Comparison of ENCODE assay signal across 1 cellular context in the genomic region with DNA sequence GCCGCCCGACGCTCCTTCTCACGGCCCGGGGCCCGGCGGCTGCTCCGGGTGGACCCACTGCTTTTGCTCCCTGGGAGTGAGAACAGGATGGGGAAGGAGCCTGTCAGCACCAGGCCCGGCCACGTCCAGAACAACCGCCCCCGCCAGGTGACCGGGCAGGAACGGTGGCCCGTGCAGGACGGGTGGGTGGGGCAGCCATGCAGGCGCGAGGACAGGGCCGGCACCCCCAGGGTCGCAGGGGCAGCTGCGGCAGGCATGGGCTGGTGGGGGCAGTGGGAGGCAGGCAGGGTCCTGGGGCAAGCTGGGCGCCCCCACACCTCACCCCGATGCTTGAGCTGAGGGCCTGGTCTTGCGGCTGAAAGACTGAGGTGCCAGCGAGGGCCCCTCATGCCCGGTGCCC.
TF ChIP-seq lines count a peak whose summit lies in the region.

No MANE protein-coding gene starts in this region.

TF ChIP-seq in K562, 482 proteins besides CTCF, POLR2A, EP300 and RAD21:
- TF ChIP-seq ZNF174 (CRISPR knock-in tag; IDR thresholded peaks at IDR 0.05) (no peak), RBFOX2 (IDR thresholded peaks at IDR 0.05; ENCODE audit: low read depth, low read length) (peak; percentile 12; the same call in 1 of the 2 replicates), POLR2G (IDR thresholded peaks at IDR 0.05; ENCODE audit: low read depth, low read length) (peak; percentile 53; the same call in 1 of the 2 replicates)
